ENCODE assay signal across 8 cellular contexts in genomic region chr4:78644744-78645330, GRCh38.
DNase-seq lines count a peak whose midpoint lies in the region; ATAC-seq lines count a peak whose summit lies in the region.

No MANE protein-coding gene starts in this region.

- H3K27ac ChIP-seq in caudate nucleus (ENCODE audit: low read depth, low read length) = peak overlapping the region; percentile 80

- DNase-seq in GM04503 (ENCODE audit: low read depth) = peak; percentile 45
- DNase-seq in HS-27A (ENCODE audit: low read depth) = peak; percentile 43
- DNase-seq in T follicular helper cell (ENCODE audit: low read depth) = peak; percentile 8
- peak in 20 of 61 donors; percentile 2 to 60 (median 14) for DNase-seq in caudate nucleus (lab: John Stamatoyannopoulos, UW)
- DNase-seq in kidney tubule cell (ENCODE audit: low spot score) = peak; percentile 85
- peak; percentile 42 for DNase-seq in stimulated activated CD4-positive, alpha-beta T cell treated with anti-CD3 and anti-CD28 coated beads, Interleukin-4, amount 100 ng/mL, for 24 hours
- DNase-seq in NCI-H2196 treated with DMSO at 0.1 percent for 48 hours (lab: John Stamatoyannopoulos, UW; ENCODE audit: unreplicated experiment) = no peak

- ATAC-seq in GM21515 (IDR thresholded peaks at IDR 0.05; ENCODE audit: unreplicated experiment) = peak; percentile 93
